ENCODE assay signal across 24 cellular contexts in the genomic region with DNA sequence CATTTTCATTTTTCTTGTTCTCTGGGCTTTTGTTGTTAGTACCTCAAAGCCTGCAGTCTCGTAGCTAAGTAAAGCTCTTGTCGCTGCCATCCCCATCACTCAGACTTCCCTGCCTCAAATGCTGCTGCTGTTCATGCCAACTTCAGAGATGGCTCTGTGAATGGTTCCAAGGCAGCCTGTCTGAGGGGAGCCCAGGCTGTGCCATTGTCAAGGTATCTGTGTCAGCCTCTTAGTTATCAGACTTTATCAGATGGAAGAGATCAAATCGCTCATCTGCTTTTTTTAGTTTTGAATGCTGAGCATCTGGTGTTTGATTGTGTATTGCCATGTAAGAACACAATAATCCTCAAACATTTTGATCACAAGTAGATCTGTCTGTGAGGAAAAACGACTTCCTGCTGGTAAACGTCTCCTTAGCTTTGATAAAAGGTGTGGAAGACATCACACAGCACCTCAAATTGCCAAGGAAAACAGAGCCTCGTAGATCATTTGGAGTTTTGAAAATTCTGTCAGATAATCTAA.
"Had no signal": no experiment of that assay in that cellular context is flagged by ENCODE, and none has a peak within 500 bp of the region (broad histone marks: within the 10 kb centered on the region; RNA-seq: fewer than 3 reads in every experiment).

No MANE protein-coding gene starts in this region.

- H3K4me1 ChIP-seq: left ventricle myocardium inferior, parathyroid adenoma, psoas muscle, right lobe of liver, uterus had no signal

- ATAC-seq: mucosa of descending colon; naive thymus-derived CD4-positive, alpha-beta T cell; natural killer cell treated with Interleukin-12 subunit alpha and Interleukin-12 subunit beta and Interleukin-15 and Interleukin-18, amount 100 ng/mL, for 72 hours; psoas muscle; right lobe of liver; stimulated activated memory B cell treated with anti-CD40 and anti-IgM and Interleukin-4, amounts not matched to agents 10 μg/mL and 1 μg/mL and 100 μg/mL, for 72 hours; stimulated activated naive CD8-positive, alpha-beta T cell treated with anti-CD3 and anti-CD28 coated beads, Interleukin-15, amount 100 ng/mL, for 72 hours had no signal

- DNase-seq: islet precursor cell; left ventricle myocardium inferior; midbrain; mucosa of descending colon; naive thymus-derived CD4-positive, alpha-beta T cell; occipital lobe; psoas muscle; right lobe of liver; stimulated activated CD4-positive, alpha-beta T cell treated with anti-CD3 and anti-CD28 coated beads, Interleukin-1b, Interleukin-23, amount 100 ng/mL, for 48 hours; stimulated activated CD4-positive, alpha-beta T cell treated with anti-CD3 and anti-CD28 coated beads, Interleukin-2, amount 100 ng/mL, for 48 hours; stimulated activated CD4-positive, alpha-beta T cell treated with anti-CD3 and anti-CD28 coated beads, Interleukin-4, amount 100 ng/mL, for 4 hours; stimulated activated CD8-positive, alpha-beta memory T cell treated with anti-CD3 and anti-CD28 coated beads, Interleukin-4, amount 100 ng/mL, for 48 hours; stimulated activated naive CD4-positive, alpha-beta T cell treated with Interleukin-2 at 50 U/mL for 16 hours; stimulated activated naive CD8-positive, alpha-beta T cell treated with anti-CD3 and anti-CD28 coated beads, Interleukin-15, amount 100 ng/mL, for 72 hours; substantia nigra; uterus had no signal

- H3K36me3 ChIP-seq: left ventricle myocardium inferior, neutrophil, right lobe of liver, tibial nerve, uterus had no signal

- H3K9ac ChIP-seq: parathyroid adenoma had no signal

- H3K4me3 ChIP-seq: left ventricle myocardium inferior, lung, mucosa of descending colon, psoas muscle, right lobe of liver, smooth muscle cell, tibial nerve, uterus had no signal

- H3K27me3 Mint-ChIP-seq: natural killer cell treated with Interleukin-12 subunit alpha and Interleukin-12 subunit beta and Interleukin-15 and Interleukin-18, amount 100 ng/mL, for 72 hours; stimulated activated naive CD8-positive, alpha-beta T cell treated with anti-CD3 and anti-CD28 coated beads, Interleukin-15, amount 100 ng/mL, for 72 hours; type B pancreatic cell had no signal

- H3K9me3 ChIP-seq: left ventricle myocardium inferior, mucosa of descending colon, neutrophil, psoas muscle, right lobe of liver, tibial nerve, uterus had no signal

- H3K4me3 Mint-ChIP-seq: naive thymus-derived CD4-positive, alpha-beta T cell; natural killer cell treated with Interleukin-12 subunit alpha and Interleukin-12 subunit beta and Interleukin-15 and Interleukin-18, amount 100 ng/mL, for 72 hours; stimulated activated memory B cell treated with anti-CD40 and anti-IgM and Interleukin-4, amounts not matched to agents 10 μg/mL and 1 μg/mL and 100 μg/mL, for 72 hours; stimulated activated naive CD8-positive, alpha-beta T cell treated with anti-CD3 and anti-CD28 coated beads, Interleukin-15, amount 100 ng/mL, for 72 hours; type B pancreatic cell had no signal

- H3K27ac ChIP-seq: left ventricle myocardium inferior, neutrophil, parathyroid adenoma, psoas muscle, right lobe of liver, tibial nerve, uterus had no signal

- H3K36me3 Mint-ChIP-seq: naive thymus-derived CD4-positive, alpha-beta T cell; natural killer cell treated with Interleukin-12 subunit alpha and Interleukin-12 subunit beta and Interleukin-15 and Interleukin-18, amount 100 ng/mL, for 72 hours; stimulated activated memory B cell treated with anti-CD40 and anti-IgM and Interleukin-4, amounts not matched to agents 10 μg/mL and 1 μg/mL and 100 μg/mL, for 72 hours; type B pancreatic cell had no signal

- H3K27ac Mint-ChIP-seq: naive thymus-derived CD4-positive, alpha-beta T cell; natural killer cell treated with Interleukin-12 subunit alpha and Interleukin-12 subunit beta and Interleukin-15 and Interleukin-18, amount 100 ng/mL, for 72 hours; stimulated activated memory B cell treated with anti-CD40 and anti-IgM and Interleukin-4, amounts not matched to agents 10 μg/mL and 1 μg/mL and 100 μg/mL, for 72 hours; stimulated activated naive CD8-positive, alpha-beta T cell treated with anti-CD3 and anti-CD28 coated beads, Interleukin-15, amount 100 ng/mL, for 72 hours; type B pancreatic cell had no signal

- H3K9me3 Mint-ChIP-seq: natural killer cell treated with Interleukin-12 subunit alpha and Interleukin-12 subunit beta and Interleukin-15 and Interleukin-18, amount 100 ng/mL, for 72 hours; stimulated activated memory B cell treated with anti-CD40 and anti-IgM and Interleukin-4, amounts not matched to agents 10 μg/mL and 1 μg/mL and 100 μg/mL, for 72 hours; stimulated activated naive CD8-positive, alpha-beta T cell treated with anti-CD3 and anti-CD28 coated beads, Interleukin-15, amount 100 ng/mL, for 72 hours; type B pancreatic cell had no signal

- H3K4me1 Mint-ChIP-seq: naive thymus-derived CD4-positive, alpha-beta T cell; stimulated activated memory B cell treated with anti-CD40 and anti-IgM and Interleukin-4, amounts not matched to agents 10 μg/mL and 1 μg/mL and 100 μg/mL, for 72 hours; stimulated activated naive CD8-positive, alpha-beta T cell treated with anti-CD3 and anti-CD28 coated beads, Interleukin-15, amount 100 ng/mL, for 72 hours had no signal

- H3K27me3 ChIP-seq: neutrophil, right lobe of liver, tibial nerve, uterus had no signal

- H2AFZ ChIP-seq: parathyroid adenoma had no signal

- H3K4me2 ChIP-seq: smooth muscle cell had no signal
